In the genomic region with DNA sequence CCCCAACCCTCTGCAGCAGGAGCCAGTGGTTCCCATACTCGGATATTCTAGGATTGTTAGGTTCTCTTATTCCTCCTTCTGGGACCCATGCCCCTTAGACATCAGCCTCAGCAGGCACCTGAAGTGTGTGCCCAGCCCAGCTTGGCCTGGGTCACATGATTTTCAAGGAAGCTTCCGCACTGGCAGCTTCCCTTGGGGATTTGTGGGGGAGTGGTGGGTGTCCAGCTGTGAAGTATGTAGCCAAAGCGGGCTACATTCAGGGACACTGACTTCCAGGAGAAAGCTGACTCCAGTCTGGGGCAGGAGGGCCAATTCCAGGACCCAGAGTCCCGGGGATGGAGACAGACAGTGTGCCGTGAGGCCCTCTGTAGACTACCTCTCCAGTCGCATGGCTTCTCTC, we compare ENCODE assay signal across 8 cellular contexts. TPM values are rescaled to one million over a fixed set of nuclear protein-coding genes. Genes with fewer than 3 reads are reported as not detected.
DNase-seq lines count a peak whose midpoint lies in the region; ATAC-seq and TF ChIP-seq lines count a peak whose summit lies in the region.

No MANE protein-coding gene starts in this region.

- H3K27ac ChIP-seq in HUES64 (ENCODE audit: low read depth, low read length) (peak overlapping the region; percentile 96), adrenal gland (peak overlapping the region; percentile 93 to 99 (median 97)), smooth muscle cell (ENCODE audit: low read depth) (peak overlapping the region; percentile 91)

- H3F3A ChIP-seq in smooth muscle cell (ENCODE audit: low read depth): peaks cover 31% of the 10 kb centered on the region

- peaks cover 0 to 6% (median 3%) of the 10 kb centered on the region in 3 donors for H3K27me3 Mint-ChIP-seq in CD14-positive monocyte (ENCODE audit: low read depth in 3 of 3)

- peaks cover 54% of the 10 kb centered on the region for H3K4me1 ChIP-seq in HUES64 (ENCODE audit: insufficient read depth, low read length)
- H3K4me1 ChIP-seq in adrenal gland (replicated peaks in 1 of 2): peaks cover 46 to 53% of the 10 kb centered on the region in 2 donors
- H3K4me1 ChIP-seq in smooth muscle cell (ENCODE audit: low read depth): peaks cover 55% of the 10 kb centered on the region

- H2AFZ ChIP-seq in smooth muscle cell (ENCODE audit: low read depth): no peak overlapping the region

- intact Hi-C loops in CD14-positive monocyte (cut with micrococcal nuclease) (loop anchor here in 1 of 2 donors (2.0 kb wide), 1 partner anchor 14 kb away; a partner anchor contains a TSS), adrenal gland (cut with DNase I) (no loop called here)

- H3K9me3 ChIP-seq in HUES64 (ENCODE audit: insufficient read depth, low read depth, low read length) (no peaks in the 10 kb centered on the region), adrenal gland (replicated peaks in 1 of 3) (no peaks in the 10 kb centered on the region), iPS-18c (ENCODE audit: control insufficient read depth, insufficient read depth, low read length) (no peaks in the 10 kb centered on the region), smooth muscle cell (replicated peaks; ENCODE audit: low read depth) (no peaks in the 10 kb centered on the region)

- H3K9ac ChIP-seq in HUES64 (ENCODE audit: low read depth, low read length): peak overlapping the region; percentile 46
- peak overlapping the region; percentile 92 for H3K9ac ChIP-seq in smooth muscle cell (ENCODE audit: low read depth)

- ATAC-seq in GM21723 (IDR thresholded peaks at IDR 0.05; ENCODE audit: unreplicated experiment): no peak

- H4K20me1 ChIP-seq in smooth muscle cell (ENCODE audit: low read depth): peaks cover 33% of the 10 kb centered on the region

- H3K36me3 ChIP-seq in HUES64 (ENCODE audit: insufficient read depth, low read length) (no peaks in the 10 kb centered on the region), adrenal gland (replicated peaks in 1 of 2) (no peaks in the 10 kb centered on the region), smooth muscle cell (ENCODE audit: low read depth) (no peaks in the 10 kb centered on the region)

- H3K36me3 Mint-ChIP-seq in CD14-positive monocyte: no peaks in the 10 kb centered on the region

- H3K4me3 Mint-ChIP-seq in CD14-positive monocyte: peak overlapping the region; percentile 83 to 93

- H3K9me3 Mint-ChIP-seq in CD14-positive monocyte: no peaks in the 10 kb centered on the region

- H3K79me2 ChIP-seq in smooth muscle cell (ENCODE audit: low read depth): peaks cover 52% of the 10 kb centered on the region

- DNase-seq in CD14-positive monocyte (ENCODE audit: low spot score) (no peak), adrenal gland (peak; percentile 40 to 74 (median 52)), smooth muscle cell (lab: John Stamatoyannopoulos, UW; ENCODE audit: unreplicated experiment) (no peak), mesenteric fat pad (ENCODE audit: low spot score) (no peak), NCI-H510A treated with DMSO at 0.1 percent for 48 hours (lab: John Stamatoyannopoulos, UW) (no peak)

- TF ChIP-seq CTCF in CD14-positive monocyte (IDR thresholded peaks at IDR 0.05) (no peak), adrenal gland (IDR thresholded peaks at IDR 0.05) (no peak), smooth muscle cell (IDR thresholded peaks at IDR 0.05; ENCODE audit: borderline replicate concordance, insufficient read depth, poor library complexity, severe bottlenecking) (no peak)

- TF ChIP-seq POLR2A in adrenal gland (IDR thresholded peaks at IDR 0.05): no peak

- H3K27me3 ChIP-seq in HUES64 (ENCODE audit: insufficient read depth, low read length) (no peaks in the 10 kb centered on the region), adrenal gland (no peaks in the 10 kb centered on the region), smooth muscle cell (ENCODE audit: low read depth) (no peaks in the 10 kb centered on the region)

- WGBS in HUES64: 22% methylated on average over 6 of the region's 6 CpGs
- 0 to 4% (median 3%) methylated on average over 3 to 6 of the region's 6 CpGs for WGBS in adrenal gland, 4 donors
- WGBS in smooth muscle cell (ENCODE audit: low lambda C conversion rate): 12% methylated on average over 6 of the region's 6 CpGs

- peaks cover 59% of the 10 kb centered on the region for H3K4me1 Mint-ChIP-seq in CD14-positive monocyte

- peak overlapping the region; percentile 84 for H3K4me3 ChIP-seq in HUES64 (ENCODE audit: low read length)
- H3K4me3 ChIP-seq in adrenal gland: peak overlapping the region in 2 of 4 donors; percentile 73 to 79
- H3K4me3 ChIP-seq in iPS-18c (ENCODE audit: insufficient read depth, low read depth, low read length): peak overlapping the region; percentile 85
- H3K4me3 ChIP-seq in smooth muscle cell: peak overlapping the region; percentile 74

- H3K4me2 ChIP-seq in smooth muscle cell: peak overlapping the region; percentile 85

- H3K27ac Mint-ChIP-seq in CD14-positive monocyte: peak overlapping the region; percentile 35 to 95 (median 88)

RNA-seq across cellular contexts. Expression of a gene that starts 1.3 kb away (rescaled TPM):
- polyA plus RNA-seq in CD14-positive monocyte: 10 to 100 TPM in 1 of 2 donors, 1 to 10 TPM in 1; 8.7 to 21.9 TPM
- 63.6 TPM for polyA plus RNA-seq in HUES64 (2013, experiment 1 of 2)
- polyA plus RNA-seq in HUES64 (2013, experiment 2 of 2): 69.2 TPM
- total RNA-seq in adrenal gland: 10 to 100 TPM; 24.1 to 68.0 (median 55.2) TPM
- polyA plus RNA-seq in adrenal gland: 10 to 100 TPM; 24.7 to 76.9 (median 24.8) TPM
- total RNA-seq in smooth muscle cell: 52.5 and 56.3 TPM in 2 replicates
- polyA plus RNA-seq in smooth muscle cell: 34.4 and 42.9 TPM in 2 replicates
- 33.0 TPM for total RNA-seq in mesenteric fat pad

RNA-seq across cellular contexts. Expression of a gene that starts 14.0 kb away (rescaled TPM):
- polyA plus RNA-seq in CD14-positive monocyte (1 to 10 TPM; 1.1 to 2.5 TPM), adrenal gland (10 to 100 TPM; 24.7 to 35.8 (median 35.2) TPM), smooth muscle cell (36.0 and 39.0 TPM in 2 replicates)
- polyA plus RNA-seq in HUES64 (2013, experiment 1 of 2): 50.2 TPM
- polyA plus RNA-seq in HUES64 (2013, experiment 2 of 2): 43.7 TPM
- total RNA-seq in adrenal gland (10 to 100 TPM; 11.1 to 39.9 (median 20.0) TPM), smooth muscle cell (22.2 and 38.1 TPM in 2 replicates), mesenteric fat pad (49.7 TPM)

RNA-seq across cellular contexts. Expression of a gene that starts 33.3 kb away (rescaled TPM):
- polyA plus RNA-seq in CD14-positive monocyte (10 to 100 TPM in 1 of 2 donors, 1 to 10 TPM in 1; 10.0 to 19.3 TPM), adrenal gland (100 to 1,000 TPM in 1 of 3 donors, 10 to 100 TPM in 2; 18.6 to 111 (median 21.6) TPM), smooth muscle cell (44.4 and 46.6 TPM in 2 replicates)
- polyA plus RNA-seq in HUES64 (2013, experiment 1 of 2): 144 TPM
- polyA plus RNA-seq in HUES64 (2013, experiment 2 of 2): 134 TPM
- total RNA-seq in adrenal gland (10 to 100 TPM; 26.2 to 59.4 (median 32.8) TPM), smooth muscle cell (41.2 and 50.5 TPM in 2 replicates), mesenteric fat pad (50.2 TPM)

RNA-seq across cellular contexts. Expression of a gene that starts 53.7 kb away (rescaled TPM):
- polyA plus RNA-seq in CD14-positive monocyte (10 to 100 TPM; 23.6 to 27.3 TPM), adrenal gland (10 to 100 TPM in 1 of 3 donors, 1 to 10 TPM in 2; 4.5 to 13.0 (median 9.5) TPM), smooth muscle cell (14.3 and 15.6 TPM in 2 replicates)
- 7.5 TPM for polyA plus RNA-seq in HUES64 (2013, experiment 1 of 2)
- polyA plus RNA-seq in HUES64 (2013, experiment 2 of 2): 9.8 TPM
- total RNA-seq in adrenal gland (10 to 100 TPM; 20.1 to 46.0 (median 27.3) TPM), smooth muscle cell (11.9 and 13.8 TPM in 2 replicates), mesenteric fat pad (15.7 TPM)

Comparison
In these comparisons a context has a peak if more than half of its experiments do, and no peak if none do; other contexts are left out.
1. DNase-seq: peak in adrenal gland (7 of 7); none in CD14-positive monocyte (single experiment), smooth muscle cell (single experiment), mesenteric fat pad (single experiment) and NCI-H510A treated with DMSO at 0.1 percent for 48 hours (single experiment).
2. Peak in every context shown above with its lines, with median percentiles within 50 percentile points of each other: H3K27ac ChIP-seq.